In genomic region chr17:36818134-36818825, GRCh38 we compare ENCODE assay signal across 16 cellular contexts.
DNase-seq lines count a peak whose midpoint lies in the region; FAIRE-seq and TF ChIP-seq lines count a peak whose summit lies in the region.
"Had no signal": no experiment of that assay in that cellular context is flagged by ENCODE, and none has a peak within 500 bp of the region (broad histone marks: within the 10 kb centered on the region; RNA-seq: fewer than 3 reads in every experiment).

No MANE protein-coding gene starts in this region.

- H4K91ac ChIP-seq in neuronal stem cell (ENCODE audit: low read depth, low read length, poor library complexity): no peak overlapping the region

- TF ChIP-seq CTCF in HEK293 (tag by site-specific recombination; IDR thresholded peaks at IDR 0.05) (no peak), kidney (IDR thresholded peaks at IDR 0.05; ENCODE audit: borderline replicate concordance, extremely low read depth, insufficient read depth) (no peak)

- H4K8ac ChIP-seq in neuronal stem cell (ENCODE audit: low read depth, low read length): no peak overlapping the region

- no peaks in the 10 kb centered on the region for H3K79me1 ChIP-seq in neuronal stem cell (ENCODE audit: low read depth, low read length)

- no peak overlapping the region for H3K4me3 ChIP-seq in BLaER1 treated with 17β-estradiol and CSF1 and Interleukin-3, amounts not matched to agents 10 nM and 100 nM
- H3K4me3 ChIP-seq in HEK293 (ENCODE audit: low read depth, low read length) (no peak overlapping the region), kidney (ENCODE audit: low read length in 2 of 2) (no peak overlapping the region), neuronal stem cell (ENCODE audit: low read length in 2 of 2) (no peak overlapping the region)
- H3K4me3 ChIP-seq: GM23248 had no signal

- WGBS in neuronal stem cell (ENCODE audit: extremely low coverage in 2 of 2, insufficient read length in 2 of 2, insufficient replicate concordance in 1 of 2), 2 donors: no CpG with 5 or more reads among the region's 9 CpGs

- H3K4ac ChIP-seq in neuronal stem cell (ENCODE audit: low read length): no peak overlapping the region

- no peak overlapping the region for H2BK12ac ChIP-seq in neuronal stem cell (ENCODE audit: low read length)

- no peak overlapping the region for H3K14ac ChIP-seq in neuronal stem cell (ENCODE audit: low read length)

- no peak overlapping the region for H2BK120ac ChIP-seq in neuronal stem cell (ENCODE audit: low read depth, low read length)

- H3K27ac ChIP-seq in BLaER1 treated with 17β-estradiol and CSF1 and Interleukin-3, amounts not matched to agents 10 nM and 100 nM: no peak overlapping the region
- H3K27ac ChIP-seq in HEK293 (ENCODE audit: extremely low read depth, low read depth, low read length) (no peak overlapping the region), kidney (ENCODE audit: low read depth in 2 of 2, low read length in 2 of 2) (peak overlapping the region; percentile 22 to 34), neuronal stem cell (replicated peaks; ENCODE audit: low read length) (no peak overlapping the region)
- H3K27ac ChIP-seq: C4-2B, GM23248 had no signal

- intact Hi-C loops in kidney (cut with DNase I): no loop called here

- no peak overlapping the region for H2BK5ac ChIP-seq in neuronal stem cell (ENCODE audit: low read length)

- H3K18ac ChIP-seq in neuronal stem cell (ENCODE audit: low read length): peak overlapping the region; percentile 59

- POLR2A ChIA-PET in HEK293 (lab: Yijun Ruan, JAX): no interaction called here

- H3K9me3 ChIP-seq in BLaER1 treated with 17β-estradiol and CSF1 and Interleukin-3, amounts not matched to agents 10 nM and 100 nM (replicated peaks in 1 of 11): no peaks in the 10 kb centered on the region
- H3K9me3 ChIP-seq in HEK293 (ENCODE audit: control insufficient read depth, insufficient read depth, low read depth, low read length) (no peaks in the 10 kb centered on the region), kidney (ENCODE audit: control insufficient read depth in 1 of 2, low read length in 2 of 2) (no peaks in the 10 kb centered on the region), neuronal stem cell (replicated peaks in 1 of 2; ENCODE audit: control insufficient read depth in 2 of 2, insufficient read depth in 1 of 2, low read depth in 1 of 2, low read length in 2 of 2) (peaks cover 0 to 3% of the 10 kb centered on the region in 2 donors)

- H4K20me1 ChIP-seq in BLaER1 treated with 17β-estradiol and CSF1 and Interleukin-3, amounts not matched to agents 10 nM and 100 nM: peaks cover 0 to 7% (median 0%) of the 10 kb centered on the region in 11 experiments; a peak in 2 of 22 replicates

- H3K27me3 ChIP-seq in BLaER1 treated with 17β-estradiol and CSF1 and Interleukin-3, amounts not matched to agents 10 nM and 100 nM: 0 out of 22 replicates have a peak, but pooled peaks cover 0 to under 1% (median 0%) of the 10 kb centered on the region in 11 experiments
- peaks cover 0 to 80% (median 3%) of the 10 kb centered on the region in 3 experiments for H3K27me3 ChIP-seq in neuronal stem cell (ENCODE audit: control insufficient read depth in 3 of 3, insufficient read depth in 3 of 3, low read depth in 1 of 3, low read length in 3 of 3)

- peaks cover under 1 to 17% (median 15%) of the 10 kb centered on the region in 10 experiments; a peak in 16 of 20 replicates for H3K4me1 ChIP-seq in BLaER1 treated with 17β-estradiol and CSF1 and Interleukin-3, amounts not matched to agents 10 nM and 100 nM
- H3K4me1 ChIP-seq in HEK293 (ENCODE audit: control insufficient read depth, insufficient read depth, low read length) (no peaks in the 10 kb centered on the region), kidney (ENCODE audit: control insufficient read depth in 1 of 2, insufficient read depth in 1 of 2, low read depth in 1 of 2, low read length in 2 of 2) (peaks cover 9 to 10% of the 10 kb centered on the region in 2 donors), neuronal stem cell (ENCODE audit: control insufficient read depth in 2 of 2, insufficient read depth in 1 of 2, low read depth in 1 of 2, low read length in 2 of 2) (peaks cover 0 to 11% of the 10 kb centered on the region in 2 donors)

- DNase-seq in kidney (no peak), neuronal stem cell (ENCODE audit: low spot score) (no peak), DMS114 treated with DMSO at 0.1 percent for 48 hours (lab: John Stamatoyannopoulos, UW; ENCODE audit: unreplicated experiment) (no peak), superior temporal gyrus (ENCODE audit: extremely low spot score) (no peak), DMS153 treated with DMSO at 0.1 percent for 48 hours (lab: John Stamatoyannopoulos, UW; ENCODE audit: unreplicated experiment) (no peak)
- DNase-seq: GDM1; GM23248; NCI-H1105; NCI-H187; NCI-H345; NCI-H524 treated with DMSO at 0.1 percent for 48 hours; NK-92 treated with Interleukin-12 subunit alpha and Interleukin-12 subunit beta, amount 100 ng/mL, for 24 hours had no signal

- no peak overlapping the region for H2AK5ac ChIP-seq in neuronal stem cell (ENCODE audit: low read depth, low read length)

- H3K23ac ChIP-seq in neuronal stem cell (ENCODE audit: low read depth, low read length, poor library complexity): peak overlapping the region; percentile 25

- H3K4me2 ChIP-seq in BLaER1 treated with 17β-estradiol and CSF1 and Interleukin-3, amounts not matched to agents 10 nM and 100 nM: peak overlapping the region in 8 of 11 experiments; percentile 43 to 70 (median 58); a peak in 14 of 22 replicates
- no peak overlapping the region for H3K4me2 ChIP-seq in neuronal stem cell (ENCODE audit: insufficient read depth, low read length, poor library complexity, severe bottlenecking)

- FAIRE-seq in kidney (lab: Jason Lieb, UNC): no peak
- FAIRE-seq: RCC 7860 had no signal

- peak overlapping the region; percentile 23 for H2BK15ac ChIP-seq in neuronal stem cell (ENCODE audit: low read length)

- H3K36me3 ChIP-seq in BLaER1 treated with 17β-estradiol and CSF1 and Interleukin-3, amounts not matched to agents 10 nM and 100 nM: no peaks in the 10 kb centered on the region
- H3K36me3 ChIP-seq in HEK293 (ENCODE audit: control insufficient read depth in 2 of 2, insufficient read depth in 1 of 2, low read length in 2 of 2) (no peaks in the 10 kb centered on the region), kidney (ENCODE audit: control insufficient read depth in 1 of 2, insufficient read depth in 2 of 2, low read length in 2 of 2) (no peaks in the 10 kb centered on the region), neuronal stem cell (replicated peaks in 1 of 2; ENCODE audit: control insufficient read depth in 2 of 2, insufficient read depth in 2 of 2, low read length in 2 of 2) (no peaks in the 10 kb centered on the region)

- CTCF ChIA-PET in HEK293 (lab: Yijun Ruan, JAX): interaction anchor here (0.7 kb wide), 1 partner anchor 16 kb away, joined by 4 read pairs; no protein-coding TSS in a partner anchor

- no peak overlapping the region for H3K9ac ChIP-seq in BLaER1 treated with 17β-estradiol and CSF1 and Interleukin-3, amounts not matched to agents 10 nM and 100 nM
- H3K9ac ChIP-seq in kidney (ENCODE audit: low read length in 2 of 2) (no peak overlapping the region), neuronal stem cell (ENCODE audit: low read depth, low read length, poor library complexity) (peak overlapping the region; percentile 15)
- H3K9ac ChIP-seq: GM23248 had no signal

- no peak overlapping the region for H2AFZ ChIP-seq in neuronal stem cell (ENCODE audit: low read length)
- H2AFZ ChIP-seq: GM23248 had no signal

TF ChIP-seq in HEK293, 187 proteins besides CTCF, POLR2A, EP300 and RAD21:
- TF ChIP-seq SCRT2 (tag by site-specific recombination; IDR thresholded peaks at IDR 0.05) (0 out of 2 replicates have a peak, but pooled peaks have one; percentile 20), ZNF433 (tag by site-specific recombination; IDR thresholded peaks at IDR 0.05; ENCODE audit: low read depth) (no peak), ZFHX2 (tag by site-specific recombination; conservative IDR thresholded peaks at IDR 0.05) (peak; percentile 68), EGR2 (tag by site-specific recombination; IDR thresholded peaks at IDR 0.05; ENCODE audit: low read depth) (peak; percentile 85)

Comparison
In these comparisons a context has a peak if more than half of its experiments do, and no peak if none do; other contexts are left out.
1. H3K27ac ChIP-seq: peak in kidney (2 of 2); none in BLaER1 treated with 17β-estradiol and CSF1 and Interleukin-3, amounts not matched to agents 10 nM and 100 nM (0 of 11), HEK293 (single experiment) and neuronal stem cell (single experiment).